Comparison of ENCODE assay signal across 1 cellular context in genomic region chr6:56759521-56759920, GRCh38.
TF ChIP-seq lines count a peak whose summit lies in the region.

No MANE protein-coding gene starts in this region.

TF ChIP-seq in WTC11, 78 proteins besides CTCF, POLR2A, EP300 and RAD21 (continued from another document):
- no peak for TF ChIP-seq USF2 (CRISPR knock-in tag; IDR thresholded peaks at IDR 0.05)
- TF ChIP-seq MXD4 (CRISPR knock-in tag; IDR thresholded peaks at IDR 0.05; ENCODE audit: borderline replicate concordance): no peak
- TF ChIP-seq HMGXB4 (CRISPR knock-in tag; IDR thresholded peaks at IDR 0.05): no peak
- no peak for TF ChIP-seq USF1 (CRISPR knock-in tag; IDR thresholded peaks at IDR 0.05)
- TF ChIP-seq STAT6 (CRISPR knock-in tag; conservative IDR thresholded peaks at IDR 0.05; ENCODE audit: low read depth): no peak
- no peak for TF ChIP-seq HMGA2 (CRISPR knock-in tag; IDR thresholded peaks at IDR 0.05)
- TF ChIP-seq ZSCAN18 (CRISPR knock-in tag; IDR thresholded peaks at IDR 0.05): no peak
